In genomic region chr9:117703538-117703937, GRCh38 we compare ENCODE assay signal across 11 cellular contexts. TPM values are rescaled to one million over a fixed set of nuclear protein-coding genes. Genes with fewer than 3 reads are reported as not detected.
DNase-seq lines count a peak whose midpoint lies in the region; ATAC-seq and TF ChIP-seq lines count a peak whose summit lies in the region.
"Had no signal": no experiment of that assay in that cellular context is flagged by ENCODE, and none has a peak within 500 bp of the region (broad histone marks: within the 10 kb centered on the region; RNA-seq: fewer than 3 reads in every experiment).

No MANE protein-coding gene starts in this region.

- peak overlapping the region; percentile 29; the same call in 1 of the 2 replicates for H3K4me3 ChIP-seq in MG63

- peaks cover 2% of the 10 kb centered on the region for H3K27me3 Mint-ChIP-seq in endothelial cell (ENCODE audit: unreplicated experiment)

- H3K27me3 ChIP-seq in MG63 = no peaks in the 10 kb centered on the region

- no peak for TF ChIP-seq CTCF in endothelial cell (IDR thresholded peaks at IDR 0.05; ENCODE audit: unreplicated experiment)
- TF ChIP-seq CTCF in omental fat pad (IDR thresholded peaks at IDR 0.05) = no peak

- H3K9me3 ChIP-seq in MG63 = no peaks in the 10 kb centered on the region

- peaks cover 17% of the 10 kb centered on the region for H3K4me1 Mint-ChIP-seq in endothelial cell (ENCODE audit: unreplicated experiment)
- H3K4me1 Mint-ChIP-seq: activated CD8-positive, alpha-beta memory T cell treated with anti-CD3 and anti-CD28 coated beads, Interleukin-2, amount 10 ng/mL, durations not matched to agents 7 days and 5 days had no signal

- H3K9me3 Mint-ChIP-seq in endothelial cell (ENCODE audit: unreplicated experiment) = no peaks in the 10 kb centered on the region

- peak; percentile 47 for ATAC-seq in omental fat pad (ENCODE audit: low FRiP score)
- no peak for ATAC-seq in HG03039 (IDR thresholded peaks at IDR 0.05; ENCODE audit: unreplicated experiment)
- ATAC-seq: activated CD8-positive, alpha-beta memory T cell treated with anti-CD3 and anti-CD28 coated beads, Interleukin-2, amount 10 ng/mL, durations not matched to agents 7 days and 5 days; CD8-positive, alpha-beta T cell had no signal

- H3K27ac Mint-ChIP-seq in endothelial cell (ENCODE audit: unreplicated experiment) = peak overlapping the region; percentile 79
- H3K27ac Mint-ChIP-seq: activated CD8-positive, alpha-beta memory T cell treated with anti-CD3 and anti-CD28 coated beads, Interleukin-2, amount 10 ng/mL, durations not matched to agents 7 days and 5 days; CD8-positive, alpha-beta T cell had no signal

- H3K4me3 Mint-ChIP-seq in endothelial cell (ENCODE audit: unreplicated experiment) = peak overlapping the region; percentile 73
- H3K4me3 Mint-ChIP-seq: activated CD8-positive, alpha-beta memory T cell treated with anti-CD3 and anti-CD28 coated beads, Interleukin-2, amount 10 ng/mL, durations not matched to agents 7 days and 5 days; CD8-positive, alpha-beta T cell had no signal

- no peaks in the 10 kb centered on the region for H3K36me3 ChIP-seq in MG63

- H3K36me3 Mint-ChIP-seq in endothelial cell (ENCODE audit: low read depth, unreplicated experiment) = no peaks in the 10 kb centered on the region
- H3K36me3 Mint-ChIP-seq: activated CD8-positive, alpha-beta memory T cell treated with anti-CD3 and anti-CD28 coated beads, Interleukin-2, amount 10 ng/mL, durations not matched to agents 7 days and 5 days; CD8-positive, alpha-beta T cell had no signal

- peak; percentile 38 for DNase-seq in AG20443 (ENCODE audit: low spot score)
- no peak for DNase-seq in MG63
- no peak for DNase-seq in endothelial cell (ENCODE audit: low spot score)
- DNase-seq in omental fat pad (ENCODE audit: low spot score) = no peak
- no peak for DNase-seq in NCI-H345 (lab: John Stamatoyannopoulos, UW)
- DNase-seq in NCI-H1105 treated with DMSO at 0.1 percent for 48 hours (lab: John Stamatoyannopoulos, UW) = no peak
- DNase-seq in DMS53 treated with DMSO at 0.1 percent for 48 hours (lab: John Stamatoyannopoulos, UW; ENCODE audit: unreplicated experiment) = no peak
- DNase-seq: activated CD8-positive, alpha-beta memory T cell treated with anti-CD3 and anti-CD28 coated beads, Interleukin-2, amount 10 ng/mL, durations not matched to agents 7 days and 5 days; CD8-positive, alpha-beta T cell; NK-92 treated with Interleukin-12 subunit alpha and Interleukin-12 subunit beta, amount 100 ng/mL, for 24 hours had no signal

RNA-seq across cellular contexts. Expression of gene TLR4, which starts 0.7 kb away (rescaled TPM):
- 3.5 and 3.9 TPM in 2 replicates for total RNA-seq in MG63 (2014; rRNA removed; shearing (Covaris generic); ENCODE audit: low replicate concordance)
- total RNA-seq in endothelial cell (ENCODE audit: unreplicated experiment) (7.9 TPM), omental fat pad (100 to 1,000 TPM in 3 of 4 donors, 10 to 100 TPM in 1; 89.1 to 129 (median 107) TPM)
- total RNA-seq: activated CD8-positive, alpha-beta memory T cell treated with anti-CD3 and anti-CD28 coated beads, Interleukin-2, amount 10 ng/mL, durations not matched to agents 7 days and 5 days had no signal

Comparison
In these comparisons a context has a peak if more than half of its experiments do, and no peak if none do; other contexts are left out.
1. RNA of gene TLR4, which starts 0.7 kb away (total RNA-seq): 89.1 to 129 TPM in omental fat pad; 7.9 TPM in endothelial cell (single experiment) and 3.5 to 3.9 TPM in MG63; every median in the first group is over 10 times any median in the second.